Comparison of ENCODE assay signal across 20 cellular contexts in the genomic region with DNA sequence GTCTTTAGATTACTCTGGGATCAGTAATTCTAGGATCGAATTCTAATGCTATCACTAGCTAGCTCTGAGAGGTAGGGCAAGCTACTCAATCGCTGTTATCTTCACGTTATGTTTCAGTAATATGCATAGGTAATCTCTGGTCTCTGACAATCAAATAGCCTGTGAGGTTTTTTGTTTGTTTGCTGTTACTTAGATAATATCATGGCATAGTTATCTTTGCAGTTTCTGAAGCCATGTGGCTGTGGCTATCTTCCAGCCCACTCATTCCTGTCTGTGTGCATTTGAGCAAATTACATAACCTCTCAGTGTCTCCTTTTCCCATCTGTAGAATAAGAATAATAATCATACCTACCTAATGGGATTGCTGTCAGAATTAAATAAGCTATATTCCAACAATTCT.
"Had no signal": no experiment of that assay in that cellular context is flagged by ENCODE, and none has a peak within 500 bp of the region (broad histone marks: within the 10 kb centered on the region; RNA-seq: fewer than 3 reads in every experiment).

No MANE protein-coding gene starts in this region.

- H3K27ac Mint-ChIP-seq: activated CD4-positive, alpha-beta memory T cell treated with anti-CD3 and anti-CD28 coated beads for 36 hours; activated CD8-positive, alpha-beta memory T cell treated with anti-CD3 and anti-CD28 coated beads, Interleukin-2, amount 10 ng/mL, durations not matched to agents 7 days and 5 days; activated naive CD8-positive, alpha-beta T cell treated with anti-CD3 and anti-CD28 coated beads for 36 hours; activated T-helper 17 cell treated with anti-CD3 and anti-CD28 coated beads, Interleukin-2, amount 50 U/mL, for 72 hours; brain; immature natural killer cell; naive thymus-derived CD8-positive, alpha-beta T cell had no signal

- H3K4me1 Mint-ChIP-seq: activated CD8-positive, alpha-beta memory T cell treated with anti-CD3 and anti-CD28 coated beads, Interleukin-2, amount 10 ng/mL, durations not matched to agents 7 days and 5 days; activated naive CD8-positive, alpha-beta T cell treated with anti-CD3 and anti-CD28 coated beads for 36 hours; activated T-helper 17 cell treated with anti-CD3 and anti-CD28 coated beads, Interleukin-2, amount 50 U/mL, for 72 hours; central memory CD8-positive, alpha-beta T cell; immature natural killer cell; naive thymus-derived CD8-positive, alpha-beta T cell had no signal

- H3K27me3 ChIP-seq: heart right ventricle, right atrium auricular region, thyroid gland had no signal

- H3K9me3 Mint-ChIP-seq: activated CD4-positive, alpha-beta memory T cell treated with anti-CD3 and anti-CD28 coated beads for 36 hours; activated naive CD8-positive, alpha-beta T cell treated with anti-CD3 and anti-CD28 coated beads for 36 hours; activated T-helper 17 cell treated with anti-CD3 and anti-CD28 coated beads, Interleukin-2, amount 50 U/mL, for 72 hours; brain; naive thymus-derived CD8-positive, alpha-beta T cell had no signal

- H3K27ac ChIP-seq: heart right ventricle, prostate gland, right atrium auricular region, thyroid gland had no signal

- H3K27me3 Mint-ChIP-seq: activated CD4-positive, alpha-beta memory T cell treated with anti-CD3 and anti-CD28 coated beads for 36 hours; activated CD8-positive, alpha-beta memory T cell treated with anti-CD3 and anti-CD28 coated beads, Interleukin-2, amount 10 ng/mL, durations not matched to agents 7 days and 5 days; activated naive CD8-positive, alpha-beta T cell treated with anti-CD3 and anti-CD28 coated beads for 36 hours; activated T-helper 17 cell treated with anti-CD3 and anti-CD28 coated beads, Interleukin-2, amount 50 U/mL, for 72 hours; brain; central memory CD8-positive, alpha-beta T cell; naive thymus-derived CD8-positive, alpha-beta T cell had no signal

- H3K36me3 Mint-ChIP-seq: activated CD4-positive, alpha-beta memory T cell treated with anti-CD3 and anti-CD28 coated beads for 36 hours; activated CD8-positive, alpha-beta memory T cell treated with anti-CD3 and anti-CD28 coated beads, Interleukin-2, amount 10 ng/mL, durations not matched to agents 7 days and 5 days; activated naive CD8-positive, alpha-beta T cell treated with anti-CD3 and anti-CD28 coated beads for 36 hours; brain; immature natural killer cell; naive thymus-derived CD8-positive, alpha-beta T cell had no signal

- H3K4me3 Mint-ChIP-seq: activated CD4-positive, alpha-beta memory T cell treated with anti-CD3 and anti-CD28 coated beads for 36 hours; activated CD8-positive, alpha-beta memory T cell treated with anti-CD3 and anti-CD28 coated beads, Interleukin-2, amount 10 ng/mL, durations not matched to agents 7 days and 5 days; activated naive CD8-positive, alpha-beta T cell treated with anti-CD3 and anti-CD28 coated beads for 36 hours; activated T-helper 17 cell treated with anti-CD3 and anti-CD28 coated beads, Interleukin-2, amount 50 U/mL, for 72 hours; brain; central memory CD8-positive, alpha-beta T cell; immature natural killer cell; naive thymus-derived CD8-positive, alpha-beta T cell had no signal

- DNase-seq: activated CD4-positive, alpha-beta memory T cell treated with anti-CD3 and anti-CD28 coated beads for 36 hours; activated CD8-positive, alpha-beta memory T cell treated with anti-CD3 and anti-CD28 coated beads, Interleukin-2, amount 10 ng/mL, durations not matched to agents 7 days and 5 days; activated naive CD4-positive, alpha-beta T cell; activated naive CD8-positive, alpha-beta T cell treated with anti-CD3 and anti-CD28 coated beads for 36 hours; amygdala; effector CD8-positive, alpha-beta T cell; heart right ventricle; immature natural killer cell; mesenchymal stem cell; naive thymus-derived CD8-positive, alpha-beta T cell; stimulated activated CD4-positive, alpha-beta T cell treated with anti-CD3 and anti-CD28 coated beads, Interleukin-2, amount 100 ng/mL, for 24 hours; stimulated activated naive CD4-positive, alpha-beta T cell treated with Interleukin-2 at 50 U/mL for 16 hours; T-helper 2 cell; thyroid gland had no signal

- ATAC-seq: activated CD8-positive, alpha-beta memory T cell treated with anti-CD3 and anti-CD28 coated beads, Interleukin-2, amount 10 ng/mL, durations not matched to agents 7 days and 5 days; activated T-helper 17 cell treated with anti-CD3 and anti-CD28 coated beads, Interleukin-2, amount 50 U/mL, for 72 hours; esophagus mucosa; heart right ventricle; naive thymus-derived CD8-positive, alpha-beta T cell had no signal

- H3K4me3 ChIP-seq: heart right ventricle, prostate gland, right atrium auricular region, thyroid gland had no signal
